Comparison of ENCODE assay signal across 1 cellular context in the genomic region with DNA sequence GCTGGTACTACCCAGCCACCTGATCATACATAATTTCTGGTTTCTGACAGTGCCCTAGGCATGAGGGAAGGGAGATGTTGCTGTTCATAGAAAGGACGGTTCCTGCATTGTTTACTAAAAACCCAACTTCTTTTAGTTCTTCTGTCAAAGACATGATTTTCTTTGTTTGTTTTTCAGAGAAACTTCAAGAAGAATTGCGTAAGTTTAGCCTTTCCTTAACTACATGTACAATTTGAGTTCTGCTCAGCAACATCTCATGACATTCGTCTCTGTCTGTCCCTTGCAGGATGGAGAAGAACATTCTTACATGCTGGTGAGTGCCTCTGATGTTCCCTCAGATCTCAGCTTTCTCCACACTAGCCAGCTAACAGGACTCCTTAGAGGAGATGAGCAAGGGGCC.
TF ChIP-seq lines count a peak whose summit lies in the region.

No MANE protein-coding gene starts in this region.

TF ChIP-seq in endothelial cell of umbilical vein, 7 proteins besides CTCF, POLR2A, EP300 and RAD21:
- TF ChIP-seq MYC (IDR thresholded peaks at IDR 0.05; ENCODE audit: low read depth, low read length) (no peak), GATA2 (IDR thresholded peaks at IDR 0.05; ENCODE audit: insufficient read depth, insufficient read length, low read depth, low read length) (no peak), FOS (IDR thresholded peaks at IDR 0.05; ENCODE audit: borderline replicate concordance, insufficient read depth, low read length) (no peak), POLR2AphosphoS5 (IDR thresholded peaks at IDR 0.05; ENCODE audit: insufficient read depth, low read depth, low read length) (no peak), EZH2 (IDR thresholded peaks at IDR 0.05; ENCODE audit: borderline replicate concordance, low read depth, low read length, severe bottlenecking) (no peak), JUN (IDR thresholded peaks at IDR 0.05; ENCODE audit: borderline replicate concordance, insufficient read depth, insufficient read length, low read depth) (no peak), MAX (IDR thresholded peaks at IDR 0.05; ENCODE audit: insufficient read depth, insufficient read length) (no peak)
